ENCODE assay signal across 18 cellular contexts in genomic region chr5:1806974-1807373, GRCh38. TPM values are rescaled to one million over a fixed set of nuclear protein-coding genes. Genes with fewer than 3 reads are reported as not detected.
DNase-seq lines count a peak whose midpoint lies in the region; ATAC-seq, FAIRE-seq and TF ChIP-seq lines count a peak whose summit lies in the region.
"Had no signal": no experiment of that assay in that cellular context is flagged by ENCODE, and none has a peak within 500 bp of the region (broad histone marks: within the 10 kb centered on the region; RNA-seq: fewer than 3 reads in every experiment).

No MANE protein-coding gene starts in this region.

- H3K36me3 Mint-ChIP-seq in activated CD4-positive, alpha-beta T cell treated with anti-CD3 and anti-CD28 coated beads for 36 hours (ENCODE audit: low read depth) = peaks cover 62% of the 10 kb centered on the region
- peaks cover 62% of the 10 kb centered on the region for H3K36me3 Mint-ChIP-seq in activated CD8-positive, alpha-beta T cell treated with anti-CD3 and anti-CD28 coated beads, Interleukin-2, amount 10 ng/mL, durations not matched to agents 7 days and 5 days (ENCODE audit: low read depth)
- peaks cover 41% of the 10 kb centered on the region for H3K36me3 Mint-ChIP-seq in memory B cell
- peaks cover 56% of the 10 kb centered on the region for H3K36me3 Mint-ChIP-seq in osteocyte (ENCODE audit: unreplicated experiment)

- no peak overlapping the region for H3K27ac ChIP-seq in A549
- H3K27ac ChIP-seq: 22Rv1 had no signal

- H3K4me3 ChIP-seq in A549 = no peak overlapping the region

- H3K4me1 Mint-ChIP-seq in activated CD4-positive, alpha-beta T cell treated with anti-CD3 and anti-CD28 coated beads for 36 hours = peaks cover 34% of the 10 kb centered on the region
- peaks cover 30% of the 10 kb centered on the region for H3K4me1 Mint-ChIP-seq in activated CD8-positive, alpha-beta T cell treated with anti-CD3 and anti-CD28 coated beads, Interleukin-2, amount 10 ng/mL, durations not matched to agents 7 days and 5 days (ENCODE audit: low read depth)
- H3K4me1 Mint-ChIP-seq in memory B cell (peaks cover 20% of the 10 kb centered on the region), osteocyte (ENCODE audit: unreplicated experiment) (peaks cover 10% of the 10 kb centered on the region)

- no peak for ATAC-seq in activated CD4-positive, alpha-beta T cell treated with anti-CD3 and anti-CD28 coated beads for 36 hours
- ATAC-seq in A549 (peak; percentile 76 to 87), memory B cell (ENCODE audit: low read depth) (no peak)
- peak; percentile 52 for ATAC-seq in activated CD8-positive, alpha-beta T cell treated with anti-CD3 and anti-CD28 coated beads, Interleukin-2, amount 10 ng/mL, durations not matched to agents 7 days and 5 days
- ATAC-seq: PC-3 had no signal

- H3K27ac Mint-ChIP-seq in activated CD4-positive, alpha-beta T cell treated with anti-CD3 and anti-CD28 coated beads for 36 hours = peak overlapping the region; percentile 73
- H3K27ac Mint-ChIP-seq in activated CD8-positive, alpha-beta T cell treated with anti-CD3 and anti-CD28 coated beads, Interleukin-2, amount 10 ng/mL, durations not matched to agents 7 days and 5 days = no peak overlapping the region
- H3K27ac Mint-ChIP-seq in memory B cell (peak overlapping the region; percentile 49), osteocyte (ENCODE audit: unreplicated experiment) (no peak overlapping the region)

- no peaks in the 10 kb centered on the region for H3K9me3 Mint-ChIP-seq in activated CD4-positive, alpha-beta T cell treated with anti-CD3 and anti-CD28 coated beads for 36 hours (ENCODE audit: low read depth)
- no peaks in the 10 kb centered on the region for H3K9me3 Mint-ChIP-seq in activated CD8-positive, alpha-beta T cell treated with anti-CD3 and anti-CD28 coated beads, Interleukin-2, amount 10 ng/mL, durations not matched to agents 7 days and 5 days (ENCODE audit: insufficient read depth)
- H3K9me3 Mint-ChIP-seq in memory B cell = no peaks in the 10 kb centered on the region
- H3K9me3 Mint-ChIP-seq in osteocyte (ENCODE audit: unreplicated experiment) = no peaks in the 10 kb centered on the region

- TF ChIP-seq RAD21 in A549 (conservative IDR thresholded peaks at IDR 0.05 in 1 of 2, IDR thresholded peaks at IDR 0.05 in 1 of 2) = no peak

- no peak for FAIRE-seq in A549 (lab: Jason Lieb, UNC)
- FAIRE-seq: H54 had no signal

- no peak for TF ChIP-seq EP300 in A549 (IDR thresholded peaks at IDR 0.05)

- no peaks in the 10 kb centered on the region for H3K9me3 ChIP-seq in A549

- CTCF ChIA-PET in activated CD4-positive, alpha-beta T cell treated with anti-CD3 and anti-CD28 coated beads for 36 hours (lab: Charles Lee) = no interaction called here
- CTCF ChIA-PET in A549 (lab: Yijun Ruan, JAX) = no interaction called here
- CTCF ChIA-PET in activated CD8-positive, alpha-beta T cell treated with anti-CD3 and anti-CD28 coated beads, Interleukin-2, amount 10 ng/mL, durations not matched to agents 7 days and 5 days (lab: Charles Lee) = no interaction called here

- no peak for DNase-seq in activated CD4-positive, alpha-beta T cell treated with anti-CD3 and anti-CD28 coated beads for 36 hours
- no peak for DNase-seq in activated CD4-positive, alpha-beta T cell treated with anti-CD3 and anti-CD28 coated beads, Interleukin-2, amount 50 U/mL, for 4 hours
- DNase-seq in A549 (ENCODE audit: low read depth in 1 of 2, low spot score in 1 of 2) = no peak
- DNase-seq in activated CD8-positive, alpha-beta T cell treated with anti-CD3 and anti-CD28 coated beads, Interleukin-2, amount 10 ng/mL, durations not matched to agents 7 days and 5 days = no peak
- DNase-seq in memory B cell (ENCODE audit: low spot score in 2 of 2) = no peak
- no peak for DNase-seq in CD1c-positive myeloid dendritic cell (ENCODE audit: extremely low spot score)
- DNase-seq in osteocyte (ENCODE audit: extremely low spot score, unreplicated experiment) = no peak
- no peak for DNase-seq in NCI-H526 (lab: John Stamatoyannopoulos, UW)
- DNase-seq: C1 segment of cervical spinal cord, DMS153, EL, NCI-H1105, NCI-H187 treated with DMSO at 0.1 percent for 48 hours, NCI-H446, NCI-H748 treated with DMSO at 0.1 percent for 48 hours, PC-3 had no signal

- POLR2A ChIA-PET in activated CD4-positive, alpha-beta T cell treated with anti-CD3 and anti-CD28 coated beads for 36 hours (lab: Charles Lee) = no interaction called here
- POLR2A ChIA-PET in A549 (lab: Yijun Ruan, JAX) = no interaction called here
- POLR2A ChIA-PET in activated CD8-positive, alpha-beta T cell treated with anti-CD3 and anti-CD28 coated beads, Interleukin-2, amount 10 ng/mL, durations not matched to agents 7 days and 5 days (lab: Charles Lee) = no interaction called here

- H3K27me3 Mint-ChIP-seq in activated CD4-positive, alpha-beta T cell treated with anti-CD3 and anti-CD28 coated beads for 36 hours = no peaks in the 10 kb centered on the region
- no peaks in the 10 kb centered on the region for H3K27me3 Mint-ChIP-seq in activated CD8-positive, alpha-beta T cell treated with anti-CD3 and anti-CD28 coated beads, Interleukin-2, amount 10 ng/mL, durations not matched to agents 7 days and 5 days (ENCODE audit: low read depth)
- no peaks in the 10 kb centered on the region for H3K27me3 Mint-ChIP-seq in memory B cell
- no peaks in the 10 kb centered on the region for H3K27me3 Mint-ChIP-seq in osteocyte (ENCODE audit: unreplicated experiment)

- no peak overlapping the region for H3K4me2 ChIP-seq in A549

- 93% methylated on average over 16 of the region's 16 CpGs for WGBS in A549 (ENCODE audit: missing lambda C conversion rate)

- H3K4me3 Mint-ChIP-seq in activated CD4-positive, alpha-beta T cell treated with anti-CD3 and anti-CD28 coated beads for 36 hours = no peak overlapping the region
- no peak overlapping the region for H3K4me3 Mint-ChIP-seq in activated CD8-positive, alpha-beta T cell treated with anti-CD3 and anti-CD28 coated beads, Interleukin-2, amount 10 ng/mL, durations not matched to agents 7 days and 5 days
- no peak overlapping the region for H3K4me3 Mint-ChIP-seq in memory B cell
- H3K4me3 Mint-ChIP-seq in osteocyte (ENCODE audit: unreplicated experiment) = no peak overlapping the region

- intact Hi-C loops in activated CD4-positive, alpha-beta T cell treated with anti-CD3 and anti-CD28 coated beads for 36 hours (cut with DNase I, micrococcal nuclease) = no loop called here

- H3K4me1 ChIP-seq in A549 = peaks cover 7% of the 10 kb centered on the region; the same call in 1 of the 3 replicates

- TF ChIP-seq POLR2A in A549 (IDR thresholded peaks at IDR 0.05; ENCODE audit: low read length) = no peak

- TF ChIP-seq CTCF in A549 (IDR thresholded peaks at IDR 0.05) (no peak), osteocyte (IDR thresholded peaks at IDR 0.05) (no peak)

TF ChIP-seq in A549, 52 proteins besides CTCF, POLR2A, EP300 and RAD21 (continues in another document):
- TF ChIP-seq CBX2 (IDR thresholded peaks at IDR 0.05; ENCODE audit: borderline replicate concordance, low read depth) (no peak), EHMT2 (IDR thresholded peaks at IDR 0.05; ENCODE audit: low read depth) (no peak), KDM1A (IDR thresholded peaks at IDR 0.05; ENCODE audit: low read depth) (no peak), FOXS1 (CRISPR knock-in tag; IDR thresholded peaks at IDR 0.05) (no peak), ELK1 (IDR thresholded peaks at IDR 0.05; ENCODE audit: low read depth, low read length) (no peak), ATOH8 (CRISPR knock-in tag; IDR thresholded peaks at IDR 0.05; ENCODE audit: low read depth) (no peak), TFCP2L1 (CRISPR knock-in tag; IDR thresholded peaks at IDR 0.05) (no peak), TP53 (CRISPR knock-in tag; IDR thresholded peaks at IDR 0.05) (no peak), NR3C1 (IDR thresholded peaks at IDR 0.05) (no peak), RARB (CRISPR knock-in tag; IDR thresholded peaks at IDR 0.05) (no peak)

RNA-seq across cellular contexts. Expression of gene NDUFS6, which starts 5.8 kb away (rescaled TPM):
- 10 to 100 TPM; 18.8 to 37.1 TPM for total RNA-seq in activated CD4-positive, alpha-beta T cell treated with anti-CD3 and anti-CD28 coated beads for 36 hours
- polyA plus RNA-seq in A549 (2011; rRNA removed) = 38.1 and 76.0 TPM in 2 replicates
- 207 and 355 TPM in 2 replicates for polyA plus RNA-seq in A549 (2012; cell fraction: cytosol; rRNA removed)
- 106 and 113 TPM in 2 replicates for polyA plus RNA-seq in A549 (2012; cell fraction: nucleus; rRNA removed)
- polyA plus RNA-seq in A549 (2017; fragmentation: RNase III; extraction: RNeasy Plus Mini Kit Qiagen cat#74134 plus additional on column Dnase treatment) = 192 to 201 TPM (median 196 TPM) in 3 replicates
- 18.3 and 28.8 TPM in 2 replicates for polyA minus RNA-seq in A549 (2011; rRNA and poly(A)+ RNA removed)
- total RNA-seq in activated CD8-positive, alpha-beta T cell treated with anti-CD3 and anti-CD28 coated beads, Interleukin-2, amount 10 ng/mL, durations not matched to agents 7 days and 5 days = 10 to 100 TPM; 36.6 to 36.7 TPM
- 31.7 and 35.1 TPM in 2 replicates for total RNA-seq in osteocyte

RNA-seq across cellular contexts. Expression of gene MRPL36, which starts 7.3 kb away (rescaled TPM):
- 10 to 100 TPM; 51.4 to 64.9 TPM for total RNA-seq in activated CD4-positive, alpha-beta T cell treated with anti-CD3 and anti-CD28 coated beads for 36 hours
- 124 and 127 TPM in 2 replicates for polyA plus RNA-seq in A549 (2011; rRNA removed)
- polyA plus RNA-seq in A549 (2012; cell fraction: cytosol; rRNA removed) = 158 and 167 TPM in 2 replicates
- 84.2 and 85.1 TPM in 2 replicates for polyA plus RNA-seq in A549 (2012; cell fraction: nucleus; rRNA removed)
- 111 to 120 TPM (median 114 TPM) in 3 replicates for polyA plus RNA-seq in A549 (2017; fragmentation: RNase III; extraction: RNeasy Plus Mini Kit Qiagen cat#74134 plus additional on column Dnase treatment)
- polyA minus RNA-seq in A549 (2011; rRNA and poly(A)+ RNA removed) = 50.1 and 55.3 TPM in 2 replicates
- total RNA-seq in activated CD8-positive, alpha-beta T cell treated with anti-CD3 and anti-CD28 coated beads, Interleukin-2, amount 10 ng/mL, durations not matched to agents 7 days and 5 days = 10 to 100 TPM; 57.9 to 60.4 TPM
- total RNA-seq in osteocyte = 44.0 and 51.9 TPM in 2 replicates

Comparison
In these comparisons a context has a peak if more than half of its experiments do, and no peak if none do; other contexts are left out.
1. ATAC-seq: peak in A549 (2 of 2) and activated CD8-positive, alpha-beta T cell treated with anti-CD3 and anti-CD28 coated beads, Interleukin-2, amount 10 ng/mL, durations not matched to agents 7 days and 5 days (single experiment); none in activated CD4-positive, alpha-beta T cell treated with anti-CD3 and anti-CD28 coated beads for 36 hours (single experiment) and memory B cell (single experiment).
2. H3K27ac Mint-ChIP-seq: peak in activated CD4-positive, alpha-beta T cell treated with anti-CD3 and anti-CD28 coated beads for 36 hours (single experiment) and memory B cell (single experiment); none in activated CD8-positive, alpha-beta T cell treated with anti-CD3 and anti-CD28 coated beads, Interleukin-2, amount 10 ng/mL, durations not matched to agents 7 days and 5 days (single experiment) and osteocyte (single experiment).